Comparison of ENCODE assay signal across 27 cellular contexts in the genomic region with DNA sequence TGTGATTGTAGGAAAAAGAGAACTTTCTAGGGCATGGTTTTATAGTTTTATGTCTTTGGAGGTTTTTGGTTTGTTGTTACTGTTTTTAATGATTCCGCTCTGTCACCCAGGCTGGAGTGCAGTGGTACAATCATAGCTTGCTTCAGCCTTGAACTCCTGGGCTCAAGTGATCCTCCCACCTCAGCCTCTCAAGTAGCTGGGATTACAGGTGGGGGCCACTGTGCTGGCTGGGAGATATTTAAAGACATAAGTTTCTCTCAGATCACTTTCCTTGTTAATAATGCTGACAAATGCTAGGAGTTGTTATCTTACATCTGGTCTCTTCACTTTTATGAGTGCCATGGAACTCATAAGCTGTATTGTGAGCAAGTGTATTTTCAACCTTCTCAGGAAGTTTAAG.
"Had no signal": no experiment of that assay in that cellular context is flagged by ENCODE, and none has a peak within 500 bp of the region (broad histone marks: within the 10 kb centered on the region; RNA-seq: fewer than 3 reads in every experiment).

No MANE protein-coding gene starts in this region.

- H3K9me3 ChIP-seq: neutrophil, stomach, suprapubic skin, uterus had no signal

- H3K27me3 Mint-ChIP-seq: activated naive CD8-positive, alpha-beta T cell treated with anti-CD3 and anti-CD28 coated beads for 36 hours; activated T-cell treated with anti-CD3 and anti-CD28 coated beads, Interleukin-2, amount 50 U/mL, for 24 hours; memory B cell; naive B cell; stimulated activated memory B cell treated with anti-CD40 and anti-IgM and Interleukin-4, amounts not matched to agents 10 μg/mL and 1 μg/mL and 100 μg/mL, for 72 hours; T-cell had no signal

- ATAC-seq: heart left ventricle; sciatic nerve; stimulated activated memory B cell treated with anti-CD40 and anti-IgM and Interleukin-4, amounts not matched to agents 10 μg/mL and 1 μg/mL and 100 μg/mL, for 72 hours; T-cell had no signal

- H3K27ac Mint-ChIP-seq: activated naive CD8-positive, alpha-beta T cell treated with anti-CD3 and anti-CD28 coated beads for 36 hours; activated T-cell treated with anti-CD3 and anti-CD28 coated beads, Interleukin-2, amount 50 U/mL, for 24 hours; activated T-helper 2 cell treated with anti-CD3 and anti-CD28 coated beads, Interferon-gamma antibody, Interleukin-2, Interleukin-4, amounts not matched to agents 10 μg/mL and 5 μg/mL and 100 μg/mL, durations not matched to agents 14 hours and 24 hours and 36 hours; stimulated activated memory B cell treated with anti-CD40 and anti-IgM and Interleukin-4, amounts not matched to agents 10 μg/mL and 1 μg/mL and 100 μg/mL, for 72 hours; T-helper 2 cell treated with Interferon-gamma antibody and Interleukin-4, amounts not matched to agents 5 μg/mL and 100 μg/mL, for 36 hours had no signal

- H3K9me3 Mint-ChIP-seq: activated naive CD8-positive, alpha-beta T cell treated with anti-CD3 and anti-CD28 coated beads for 36 hours; activated T-cell treated with anti-CD3 and anti-CD28 coated beads, Interleukin-2, amount 50 U/mL, for 24 hours; activated T-helper 2 cell treated with anti-CD3 and anti-CD28 coated beads, Interferon-gamma antibody, Interleukin-2, Interleukin-4, amounts not matched to agents 10 μg/mL and 5 μg/mL and 100 μg/mL, durations not matched to agents 14 hours and 24 hours and 36 hours; memory B cell; naive B cell; stimulated activated memory B cell treated with anti-CD40 and anti-IgM and Interleukin-4, amounts not matched to agents 10 μg/mL and 1 μg/mL and 100 μg/mL, for 72 hours; T-cell; T-helper 2 cell treated with Interferon-gamma antibody and Interleukin-4, amounts not matched to agents 5 μg/mL and 100 μg/mL, for 36 hours had no signal

- DNase-seq: activated CD4-positive, alpha-beta T cell treated with anti-CD3 and anti-CD28 coated beads for 1 hour; activated CD4-positive, alpha-beta T cell treated with anti-CD3 and anti-CD28 coated beads, Interleukin-2, amount 50 U/mL, for 4 hours; activated CD8-positive, alpha-beta memory T cell treated with anti-CD3 and anti-CD28 coated beads for 24 hours; activated CD8-positive, alpha-beta memory T cell treated with anti-CD3 and anti-CD28 coated beads, Interleukin-2, amount 50 U/mL, for 4 hours; activated naive CD4-positive, alpha-beta T cell; activated naive CD8-positive, alpha-beta T cell treated with anti-CD3 and anti-CD28 coated beads for 36 hours; activated T-cell treated with anti-CD3 and anti-CD28 coated beads, Interleukin-2, amount 50 U/mL, for 24 hours; amniotic stem cell; heart left ventricle; naive B cell; posterior cingulate gyrus; small intestine; stimulated activated CD4-positive, alpha-beta T cell treated with anti-CD3 and anti-CD28 coated beads, Interleukin-2, amount 100 ng/mL, for 24 hours; stomach; T-cell; trophoblast cell; uterus; WERI-Rb-1 had no signal

- H3K27me3 ChIP-seq: heart left ventricle, neutrophil, stomach, suprapubic skin, uterus had no signal

- H3K27ac ChIP-seq: coronary artery, epithelial cell of prostate, heart left ventricle, neutrophil, stomach, suprapubic skin, uterus, WERI-Rb-1 had no signal

- H3K4me1 ChIP-seq: suprapubic skin, uterus had no signal

- H3K36me3 ChIP-seq: heart left ventricle, suprapubic skin, uterus had no signal

- H3K4me3 ChIP-seq: coronary artery, heart left ventricle, stomach, suprapubic skin, uterus had no signal

- H3K4me3 Mint-ChIP-seq: activated naive CD8-positive, alpha-beta T cell treated with anti-CD3 and anti-CD28 coated beads for 36 hours; activated T-cell treated with anti-CD3 and anti-CD28 coated beads, Interleukin-2, amount 50 U/mL, for 24 hours; memory B cell; naive B cell; stimulated activated memory B cell treated with anti-CD40 and anti-IgM and Interleukin-4, amounts not matched to agents 10 μg/mL and 1 μg/mL and 100 μg/mL, for 72 hours; T-cell; T-helper 2 cell treated with Interferon-gamma antibody and Interleukin-4, amounts not matched to agents 5 μg/mL and 100 μg/mL, for 36 hours had no signal
